ENCODE assay signal across 18 cellular contexts in the genomic region with DNA sequence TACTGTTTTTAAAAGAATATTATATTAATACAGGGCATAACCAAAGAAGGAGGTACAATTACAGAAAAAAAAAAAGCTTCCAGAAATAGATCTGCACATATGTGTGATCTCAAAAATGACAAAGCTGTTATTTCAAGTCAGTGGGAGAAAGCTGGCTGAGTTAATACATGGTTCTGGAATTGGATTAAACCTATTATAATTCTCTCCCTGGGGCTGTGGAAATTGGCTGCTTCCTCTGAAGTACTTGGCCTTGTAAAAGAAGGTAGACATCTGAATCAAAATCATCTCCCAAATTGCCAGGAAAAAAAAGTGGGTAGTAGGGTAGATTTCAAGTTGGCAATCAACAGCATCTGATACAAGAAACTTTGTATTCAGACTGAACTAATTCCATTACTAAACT.
DNase-seq lines count a peak whose midpoint lies in the region; ATAC-seq and TF ChIP-seq lines count a peak whose summit lies in the region.
"Had no signal": no experiment of that assay in that cellular context is flagged by ENCODE, and none has a peak within 500 bp of the region (broad histone marks: within the 10 kb centered on the region; RNA-seq: fewer than 3 reads in every experiment).

No MANE protein-coding gene starts in this region.

- no peak overlapping the region for H3K14ac ChIP-seq in mesenchymal stem cell (ENCODE audit: low read length in 2 of 2)

- H3K79me1 ChIP-seq in mesenchymal stem cell (replicated peaks; ENCODE audit: low read length, poor library complexity, severe bottlenecking): no peaks in the 10 kb centered on the region

- no peak overlapping the region for H2BK15ac ChIP-seq in mesenchymal stem cell (ENCODE audit: low read depth, poor library complexity, severe bottlenecking)

- H3K4me1 Mint-ChIP-seq in memory B cell: peaks cover 2% of the 10 kb centered on the region

- H3K27me3 Mint-ChIP-seq in memory B cell: no peaks in the 10 kb centered on the region

- TF ChIP-seq CTCF in BE2C (IDR thresholded peaks at IDR 0.05; ENCODE audit: low read depth, low read length) (no peak), sigmoid colon (IDR thresholded peaks at IDR 0.05) (no peak), GM10266 (IDR thresholded peaks at IDR 0.05; ENCODE audit: control insufficient read depth, insufficient read depth, low read depth, missing control alignments) (no peak)

- no peak overlapping the region for H3K9ac ChIP-seq in mesenchymal stem cell (ENCODE audit: low read length)

- no peak overlapping the region for H2AK5ac ChIP-seq in mesenchymal stem cell (ENCODE audit: low read length, severe bottlenecking)

- no peaks in the 10 kb centered on the region for H3K9me3 ChIP-seq in BE2C
- peaks cover 0 to 8% (median 0%) of the 10 kb centered on the region in 4 donors for H3K9me3 ChIP-seq in sigmoid colon
- H3K9me3 ChIP-seq in mesenchymal stem cell (ENCODE audit: control insufficient read depth, low read length): peaks cover 24% of the 10 kb centered on the region

- no peak overlapping the region for H2BK12ac ChIP-seq in mesenchymal stem cell (ENCODE audit: low read length in 2 of 2)

- no peak overlapping the region for H3K4me3 ChIP-seq in BE2C (ENCODE audit: low read depth, low read length)
- no peak overlapping the region for H3K4me3 ChIP-seq in sigmoid colon
- no peak overlapping the region for H3K4me3 ChIP-seq in mesenchymal stem cell (ENCODE audit: insufficient read depth in 1 of 2, low read depth in 1 of 2, low read length in 2 of 2)

- no peak overlapping the region for H2AFZ ChIP-seq in mesenchymal stem cell (ENCODE audit: low read depth, low read length)

- no peak overlapping the region for H2BK120ac ChIP-seq in mesenchymal stem cell (ENCODE audit: low read depth, low read length)

- intact Hi-C loops in sigmoid colon (cut with DNase I): no loop called here

- H3K27me3 ChIP-seq in BE2C: no peaks in the 10 kb centered on the region
- no peaks in the 10 kb centered on the region for H3K27me3 ChIP-seq in sigmoid colon
- H3K27me3 ChIP-seq in mesenchymal stem cell (ENCODE audit: control insufficient read depth in 1 of 2, insufficient read depth in 1 of 2, low read length in 2 of 2): no peaks in the 10 kb centered on the region

- no peak overlapping the region for H2BK5ac ChIP-seq in mesenchymal stem cell (ENCODE audit: low read depth, low read length, poor library complexity, severe bottlenecking)

- peak overlapping the region; percentile 32 for H3K27ac Mint-ChIP-seq in memory B cell

- no peak for TF ChIP-seq POLR2A in sigmoid colon (IDR thresholded peaks at IDR 0.05)

- H3K27ac ChIP-seq in sigmoid colon (no peak overlapping the region), mesenchymal stem cell (ENCODE audit: low read length, poor library complexity, severe bottlenecking) (no peak overlapping the region)
- H3K27ac ChIP-seq: C4-2B had no signal

- H3K23ac ChIP-seq in mesenchymal stem cell (ENCODE audit: low read length in 2 of 2): no peak overlapping the region

- H3K36me3 Mint-ChIP-seq in memory B cell: peaks cover 3% of the 10 kb centered on the region

- no peak overlapping the region for H3K4me3 Mint-ChIP-seq in memory B cell

- H4K8ac ChIP-seq in mesenchymal stem cell (ENCODE audit: low read length): no peak overlapping the region

- H3K18ac ChIP-seq in mesenchymal stem cell (ENCODE audit: low read depth in 1 of 2, low read length in 2 of 2): no peak overlapping the region

- peaks cover 6% of the 10 kb centered on the region for H3K4me1 ChIP-seq in BE2C
- H3K4me1 ChIP-seq in sigmoid colon: no peaks in the 10 kb centered on the region
- H3K4me1 ChIP-seq in mesenchymal stem cell (ENCODE audit: control insufficient read depth, insufficient read depth, low read depth, low read length): no peaks in the 10 kb centered on the region

- H4K91ac ChIP-seq in mesenchymal stem cell (ENCODE audit: low read length): no peak overlapping the region

- DNase-seq in BE2C: peak; percentile 45
- DNase-seq in NCI-H2081 treated with DMSO at 0.1 percent for 48 hours (lab: John Stamatoyannopoulos, UW): peak; percentile 57
- DNase-seq in memory B cell (ENCODE audit: low spot score in 2 of 2): no peak
- no peak for DNase-seq in sigmoid colon
- no peak for DNase-seq in mesenchymal stem cell
- no peak for DNase-seq in D341Med (ENCODE audit: low spot score)
- DNase-seq in GM10266 (ENCODE audit: extremely low spot score): no peak
- DNase-seq: EL, GOT3, NCI-H1092 treated with DMSO at 0.1 percent for 48 hours, NCI-H187, NCI-H226, NCI-H526 treated with DMSO at 0.1 percent for 48 hours, PC-3, RPMI8226, SHP77 treated with DMSO at 0.1 percent for 48 hours had no signal

- H3K36me3 ChIP-seq in BE2C (no peaks in the 10 kb centered on the region), sigmoid colon (no peaks in the 10 kb centered on the region), mesenchymal stem cell (ENCODE audit: control insufficient read depth in 1 of 2, insufficient read depth in 2 of 2, low read depth in 1 of 2, low read length in 2 of 2) (no peaks in the 10 kb centered on the region)

- ATAC-seq in SK-N-SH treated with all-trans-retinoic acid at 6 μM for 48 hours: peak; percentile 47; the same call in 1 of the 3 replicates
- ATAC-seq in memory B cell (ENCODE audit: low read depth): no peak
- ATAC-seq: PC-3 had no signal

- H3K9me3 Mint-ChIP-seq in memory B cell: peaks cover 4% of the 10 kb centered on the region

- no peak for TF ChIP-seq EP300 in sigmoid colon (IDR thresholded peaks at IDR 0.05)

- no peak overlapping the region for H3K4me2 ChIP-seq in mesenchymal stem cell (ENCODE audit: low read length, poor library complexity, severe bottlenecking)

- H3K4ac ChIP-seq in mesenchymal stem cell (ENCODE audit: low read depth in 1 of 2, low read length in 2 of 2): no peak overlapping the region

TF ChIP-seq in SK-N-SH treated with all-trans-retinoic acid at 6 μM for 48 hours, 23 proteins besides CTCF, POLR2A, EP300 and RAD21:
- peak; percentile 85 for TF ChIP-seq TCF4 (CRISPR knock-in tag; IDR thresholded peaks at IDR 0.05; ENCODE audit: borderline replicate concordance)
- TF ChIP-seq ISL1 (CRISPR knock-in tag; IDR thresholded peaks at IDR 0.05): peak; percentile 81
- TF ChIP-seq, protein P1, sequence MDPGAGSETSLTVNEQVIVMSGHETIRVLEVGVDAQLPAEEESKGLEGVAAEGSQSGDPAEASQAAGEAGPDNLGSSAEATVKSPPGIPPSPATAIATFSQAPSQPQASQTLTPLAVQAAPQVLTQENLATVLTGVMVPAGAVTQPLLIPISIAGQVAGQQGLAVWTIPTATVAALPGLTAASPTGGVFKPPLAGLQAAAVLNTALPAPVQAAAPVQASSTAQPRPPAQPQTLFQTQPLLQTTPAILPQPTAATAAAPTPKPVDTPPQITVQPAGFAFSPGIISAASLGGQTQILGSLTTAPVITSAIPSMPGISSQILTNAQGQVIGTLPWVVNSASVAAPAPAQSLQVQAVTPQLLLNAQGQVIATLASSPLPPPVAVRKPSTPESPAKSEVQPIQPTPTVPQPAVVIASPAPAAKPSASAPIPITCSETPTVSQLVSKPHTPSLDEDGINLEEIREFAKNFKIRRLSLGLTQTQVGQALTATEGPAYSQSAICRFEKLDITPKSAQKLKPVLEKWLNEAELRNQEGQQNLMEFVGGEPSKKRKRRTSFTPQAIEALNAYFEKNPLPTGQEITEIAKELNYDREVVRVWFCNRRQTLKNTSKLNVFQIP (CRISPR knock-in tag; IDR thresholded peaks at IDR 0.05; ENCODE audit: borderline replicate concordance, low read depth): no peak; the same call in 1 of the 2 replicates
- peak; percentile 85 for TF ChIP-seq ZNF70 (CRISPR knock-in tag; IDR thresholded peaks at IDR 0.05)
- TF ChIP-seq, protein P2, sequence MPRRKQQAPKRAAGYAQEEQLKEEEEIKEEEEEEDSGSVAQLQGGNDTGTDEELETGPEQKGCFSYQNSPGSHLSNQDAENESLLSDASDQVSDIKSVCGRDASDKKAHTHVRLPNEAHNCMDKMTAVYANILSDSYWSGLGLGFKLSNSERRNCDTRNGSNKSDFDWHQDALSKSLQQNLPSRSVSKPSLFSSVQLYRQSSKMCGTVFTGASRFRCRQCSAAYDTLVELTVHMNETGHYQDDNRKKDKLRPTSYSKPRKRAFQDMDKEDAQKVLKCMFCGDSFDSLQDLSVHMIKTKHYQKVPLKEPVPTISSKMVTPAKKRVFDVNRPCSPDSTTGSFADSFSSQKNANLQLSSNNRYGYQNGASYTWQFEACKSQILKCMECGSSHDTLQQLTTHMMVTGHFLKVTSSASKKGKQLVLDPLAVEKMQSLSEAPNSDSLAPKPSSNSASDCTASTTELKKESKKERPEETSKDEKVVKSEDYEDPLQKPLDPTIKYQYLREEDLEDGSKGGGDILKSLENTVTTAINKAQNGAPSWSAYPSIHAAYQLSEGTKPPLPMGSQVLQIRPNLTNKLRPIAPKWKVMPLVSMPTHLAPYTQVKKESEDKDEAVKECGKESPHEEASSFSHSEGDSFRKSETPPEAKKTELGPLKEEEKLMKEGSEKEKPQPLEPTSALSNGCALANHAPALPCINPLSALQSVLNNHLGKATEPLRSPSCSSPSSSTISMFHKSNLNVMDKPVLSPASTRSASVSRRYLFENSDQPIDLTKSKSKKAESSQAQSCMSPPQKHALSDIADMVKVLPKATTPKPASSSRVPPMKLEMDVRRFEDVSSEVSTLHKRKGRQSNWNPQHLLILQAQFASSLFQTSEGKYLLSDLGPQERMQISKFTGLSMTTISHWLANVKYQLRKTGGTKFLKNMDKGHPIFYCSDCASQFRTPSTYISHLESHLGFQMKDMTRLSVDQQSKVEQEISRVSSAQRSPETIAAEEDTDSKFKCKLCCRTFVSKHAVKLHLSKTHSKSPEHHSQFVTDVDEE (CRISPR knock-in tag; IDR thresholded peaks at IDR 0.05): peak; percentile 87

Comparison
In these comparisons a context has a peak if more than half of its experiments do, and no peak if none do; other contexts are left out.
1. DNase-seq: peak in BE2C (single experiment) and NCI-H2081 treated with DMSO at 0.1 percent for 48 hours (single experiment); none in memory B cell (0 of 2), sigmoid colon (single experiment), mesenchymal stem cell (single experiment), D341Med (single experiment) and GM10266 (single experiment).